In genomic region chr19:17762505-17763229, GRCh38 we compare ENCODE assay signal across 9 cellular contexts. TPM values are rescaled to one million over a fixed set of nuclear protein-coding genes. Genes with fewer than 3 reads are reported as not detected.
DNase-seq lines count a peak whose midpoint lies in the region; ATAC-seq and TF ChIP-seq lines count a peak whose summit lies in the region.
"Had no signal": no experiment of that assay in that cellular context is flagged by ENCODE, and none has a peak within 500 bp of the region (broad histone marks: within the 10 kb centered on the region; RNA-seq: fewer than 3 reads in every experiment).

No MANE protein-coding gene starts in this region.

- no peak overlapping the region for H3K4me3 Mint-ChIP-seq in activated CD4-positive, alpha-beta T cell treated with anti-CD3 and anti-CD28 coated beads, Interleukin-2, amount 10 ng/mL, durations not matched to agents 24 days and 14 days
- H3K4me3 Mint-ChIP-seq in endodermal cell = no peak overlapping the region
- no peak overlapping the region for H3K4me3 Mint-ChIP-seq in stimulated activated memory B cell treated with anti-CD40 and anti-IgM and Interleukin-4, amounts not matched to agents 10 μg/mL and 1 μg/mL and 100 μg/mL, for 72 hours
- H3K4me3 Mint-ChIP-seq: CD4-positive, CD25-positive, alpha-beta regulatory T cell had no signal

- peak; percentile 71 for DNase-seq in activated CD4-positive, alpha-beta T cell treated with anti-CD3 and anti-CD28 coated beads, Interleukin-2, amount 10 ng/mL, durations not matched to agents 24 days and 14 days
- DNase-seq in activated CD4-positive, alpha-beta T cell treated with anti-CD3 and anti-CD28 coated beads, Interleukin-2, amount 50 U/mL, for 4 hours = no peak
- peak; percentile 11 to 29 for DNase-seq in NOMO-1 (lab: John Stamatoyannopoulos, UW; ENCODE audit: unreplicated experiment in 2 of 2)
- DNase-seq in endodermal cell = peak; percentile 92
- DNase-seq in substantia nigra (lab: John Stamatoyannopoulos, UW) = peak in 31 of 49 donors; percentile 8 to 65 (median 27)
- DNase-seq in activated CD8-positive, alpha-beta memory T cell treated with anti-CD3 and anti-CD28 coated beads, Interleukin-2, amount 50 U/mL, for 4 hours = no peak
- DNase-seq: CD4-positive, CD25-positive, alpha-beta regulatory T cell had no signal

- H3K4me1 ChIP-seq in endodermal cell (ENCODE audit: control insufficient read depth, insufficient read depth, low read length) = no peaks in the 10 kb centered on the region

- intact Hi-C loops in activated CD4-positive, alpha-beta T cell treated with anti-CD3 and anti-CD28 coated beads, Interleukin-2, amount 10 ng/mL, durations not matched to agents 24 days and 14 days (cut with micrococcal nuclease) = no loop called here

- no peaks in the 10 kb centered on the region for H3K9me3 Mint-ChIP-seq in activated CD4-positive, alpha-beta T cell treated with anti-CD3 and anti-CD28 coated beads, Interleukin-2, amount 10 ng/mL, durations not matched to agents 24 days and 14 days
- no peaks in the 10 kb centered on the region for H3K9me3 Mint-ChIP-seq in endodermal cell
- H3K9me3 Mint-ChIP-seq in stimulated activated memory B cell treated with anti-CD40 and anti-IgM and Interleukin-4, amounts not matched to agents 10 μg/mL and 1 μg/mL and 100 μg/mL, for 72 hours = no peaks in the 10 kb centered on the region
- H3K9me3 Mint-ChIP-seq: CD4-positive, CD25-positive, alpha-beta regulatory T cell had no signal

- H3K9me3 ChIP-seq in endodermal cell (ENCODE audit: control insufficient read depth, low read length) = no peaks in the 10 kb centered on the region

- H3K27me3 Mint-ChIP-seq in activated CD4-positive, alpha-beta T cell treated with anti-CD3 and anti-CD28 coated beads, Interleukin-2, amount 10 ng/mL, durations not matched to agents 24 days and 14 days = no peaks in the 10 kb centered on the region
- no peaks in the 10 kb centered on the region for H3K27me3 Mint-ChIP-seq in endodermal cell (ENCODE audit: insufficient read depth)
- no peaks in the 10 kb centered on the region for H3K27me3 Mint-ChIP-seq in stimulated activated memory B cell treated with anti-CD40 and anti-IgM and Interleukin-4, amounts not matched to agents 10 μg/mL and 1 μg/mL and 100 μg/mL, for 72 hours
- H3K27me3 Mint-ChIP-seq: CD4-positive, CD25-positive, alpha-beta regulatory T cell had no signal

- H3K4me1 Mint-ChIP-seq in activated CD4-positive, alpha-beta T cell treated with anti-CD3 and anti-CD28 coated beads, Interleukin-2, amount 10 ng/mL, durations not matched to agents 24 days and 14 days = peaks cover 18% of the 10 kb centered on the region
- H3K4me1 Mint-ChIP-seq in endodermal cell = peaks cover 2% of the 10 kb centered on the region
- H3K4me1 Mint-ChIP-seq in stimulated activated memory B cell treated with anti-CD40 and anti-IgM and Interleukin-4, amounts not matched to agents 10 μg/mL and 1 μg/mL and 100 μg/mL, for 72 hours = peaks cover 59% of the 10 kb centered on the region

- 82 to 83% methylated on average over 13 to 17 of the region's 17 CpGs for WGBS in endodermal cell (ENCODE audit: insufficient coverage in 1 of 2, insufficient read length in 1 of 2), 2 experiments

- no peak for TF ChIP-seq CTCF in endodermal cell (conservative IDR thresholded peaks at IDR 0.05)

- H3K27ac ChIP-seq in endodermal cell (ENCODE audit: low read depth, low read length) (no peak overlapping the region), substantia nigra (ENCODE audit: low read depth, low read length, poor library complexity, severe bottlenecking) (peak overlapping the region; percentile 79)

- H3K36me3 Mint-ChIP-seq in activated CD4-positive, alpha-beta T cell treated with anti-CD3 and anti-CD28 coated beads, Interleukin-2, amount 10 ng/mL, durations not matched to agents 24 days and 14 days (ENCODE audit: low read depth) = peaks cover 66% of the 10 kb centered on the region
- no peaks in the 10 kb centered on the region for H3K36me3 Mint-ChIP-seq in endodermal cell (ENCODE audit: low read depth)
- H3K36me3 Mint-ChIP-seq in stimulated activated memory B cell treated with anti-CD40 and anti-IgM and Interleukin-4, amounts not matched to agents 10 μg/mL and 1 μg/mL and 100 μg/mL, for 72 hours = peaks cover 69% of the 10 kb centered on the region

- H3K36me3 ChIP-seq in endodermal cell (ENCODE audit: control insufficient read depth, insufficient read depth, low read length) = no peaks in the 10 kb centered on the region

- H3K27ac Mint-ChIP-seq in activated CD4-positive, alpha-beta T cell treated with anti-CD3 and anti-CD28 coated beads, Interleukin-2, amount 10 ng/mL, durations not matched to agents 24 days and 14 days = no peak overlapping the region
- H3K27ac Mint-ChIP-seq in endodermal cell = no peak overlapping the region
- no peak overlapping the region for H3K27ac Mint-ChIP-seq in stimulated activated memory B cell treated with anti-CD40 and anti-IgM and Interleukin-4, amounts not matched to agents 10 μg/mL and 1 μg/mL and 100 μg/mL, for 72 hours
- H3K27ac Mint-ChIP-seq: CD4-positive, CD25-positive, alpha-beta regulatory T cell had no signal

- H3K9ac ChIP-seq in endodermal cell (ENCODE audit: extremely low read depth, low read length, poor library complexity, severe bottlenecking) = no peak overlapping the region

- ATAC-seq in stimulated activated memory B cell treated with anti-CD40 and anti-IgM and Interleukin-4, amounts not matched to agents 10 μg/mL and 1 μg/mL and 100 μg/mL, for 72 hours = no peak
- no peak for ATAC-seq in GM18511 (IDR thresholded peaks at IDR 0.05; ENCODE audit: unreplicated experiment)

- no peak overlapping the region for H3K4me3 ChIP-seq in endodermal cell (ENCODE audit: low read length)

- no peaks in the 10 kb centered on the region for H3K27me3 ChIP-seq in endodermal cell (ENCODE audit: control insufficient read depth, insufficient read depth, low read length, poor library complexity, severe bottlenecking)

RNA-seq across cellular contexts. Expression of gene FCHO1, which starts 11.4 kb away (rescaled TPM):
- total RNA-seq in activated CD4-positive, alpha-beta T cell treated with anti-CD3 and anti-CD28 coated beads, Interleukin-2, amount 10 ng/mL, durations not matched to agents 24 days and 14 days = 91.9 and 96.2 TPM in 2 replicates
- 10 to 100 TPM in 1 of 2 donors, 1 to 10 TPM in 1; 8.5 to 10.2 TPM for total RNA-seq in endodermal cell
- 18.8 TPM for polyA plus RNA-seq in endodermal cell (2013, experiment 1 of 2)
- 15.9 TPM for polyA plus RNA-seq in endodermal cell (2013, experiment 2 of 2)

RNA-seq across cellular contexts. Expression of gene B3GNT3, which starts 32.3 kb away (rescaled TPM):
- total RNA-seq in activated CD4-positive, alpha-beta T cell treated with anti-CD3 and anti-CD28 coated beads, Interleukin-2, amount 10 ng/mL, durations not matched to agents 24 days and 14 days = not detected in 2 replicates
- total RNA-seq in endodermal cell = 1 to 10 TPM in 1 of 2 donors, under 1 TPM in 1; 0.70 to 1.2 TPM
- 0.18 TPM for polyA plus RNA-seq in endodermal cell (2013, experiment 1 of 2)
- polyA plus RNA-seq in endodermal cell (2013, experiment 2 of 2) = not detected

RNA-seq across cellular contexts. Expression of gene MAP1S, which starts 43.4 kb away (rescaled TPM):
- 69.0 and 70.3 TPM in 2 replicates for total RNA-seq in activated CD4-positive, alpha-beta T cell treated with anti-CD3 and anti-CD28 coated beads, Interleukin-2, amount 10 ng/mL, durations not matched to agents 24 days and 14 days
- 10 to 100 TPM; 90.2 to 96.7 TPM for total RNA-seq in endodermal cell
- polyA plus RNA-seq in endodermal cell (2013, experiment 1 of 2) = 41.4 TPM
- polyA plus RNA-seq in endodermal cell (2013, experiment 2 of 2) = 38.1 TPM

RNA-seq across cellular contexts. Expression of gene INSL3, which starts 58.7 kb away (rescaled TPM):
- 5.9 and 8.7 TPM in 2 replicates for total RNA-seq in activated CD4-positive, alpha-beta T cell treated with anti-CD3 and anti-CD28 coated beads, Interleukin-2, amount 10 ng/mL, durations not matched to agents 24 days and 14 days
- under 1 TPM in 1 of 2 donors, not detected in 1; 0.80 TPM for total RNA-seq in endodermal cell
- polyA plus RNA-seq in endodermal cell (2013, experiment 1 of 2) = not detected
- polyA plus RNA-seq in endodermal cell (2013, experiment 2 of 2) = not detected

Comparison
In these comparisons a context has a peak if more than half of its experiments do, and no peak if none do; other contexts are left out.
1. DNase-seq: peak in activated CD4-positive, alpha-beta T cell treated with anti-CD3 and anti-CD28 coated beads, Interleukin-2, amount 10 ng/mL, durations not matched to agents 24 days and 14 days (single experiment), NOMO-1 (2 of 2), endodermal cell (single experiment) and substantia nigra (31 of 49); none in activated CD4-positive, alpha-beta T cell treated with anti-CD3 and anti-CD28 coated beads, Interleukin-2, amount 50 U/mL, for 4 hours (0 of 2) and activated CD8-positive, alpha-beta memory T cell treated with anti-CD3 and anti-CD28 coated beads, Interleukin-2, amount 50 U/mL, for 4 hours (single experiment).